In genomic region chr9:128910906-128911305, GRCh38 we compare ENCODE assay signal across 11 cellular contexts. TPM values are rescaled to one million over a fixed set of nuclear protein-coding genes. Genes with fewer than 3 reads are reported as not detected.
DNase-seq lines count a peak whose midpoint lies in the region; ATAC-seq and TF ChIP-seq lines count a peak whose summit lies in the region.
"Had no signal": no experiment of that assay in that cellular context is flagged by ENCODE, and none has a peak within 500 bp of the region (broad histone marks: within the 10 kb centered on the region; RNA-seq: fewer than 3 reads in every experiment).

No MANE protein-coding gene starts in this region.

- POLR2A ChIA-PET in naive thymus-derived CD8-positive, alpha-beta T cell (lab: Charles Lee): interaction anchor here (1.2 kb wide), 1 partner anchor 10 kb away, joined by 3 read pairs; no protein-coding TSS in a partner anchor

- ATAC-seq in left cardiac atrium: no peak
- ATAC-seq in naive thymus-derived CD8-positive, alpha-beta T cell: peak in 1 of 2 donors; percentile 28
- ATAC-seq in GM19351 (IDR thresholded peaks at IDR 0.05; ENCODE audit: unreplicated experiment): no peak

- H3K27me3 ChIP-seq in cardiac muscle cell: no peaks in the 10 kb centered on the region

- no peaks in the 10 kb centered on the region for H3K27me3 Mint-ChIP-seq in naive thymus-derived CD8-positive, alpha-beta T cell

- no peaks in the 10 kb centered on the region for H3K9me3 ChIP-seq in cardiac muscle cell (ENCODE audit: low read depth)

- peak overlapping the region; percentile 51 to 93 (median 73) for H3K27ac Mint-ChIP-seq in naive thymus-derived CD8-positive, alpha-beta T cell

- H3K4me3 ChIP-seq in cardiac muscle cell: no peak overlapping the region

- H3K4me3 Mint-ChIP-seq in naive thymus-derived CD8-positive, alpha-beta T cell: peak overlapping the region in 5 of 10 donors; percentile 31 to 48 (median 33)

- H3K27ac ChIP-seq in cardiac muscle cell: peak overlapping the region; percentile 72

- peaks cover 11% of the 10 kb centered on the region for H3K36me3 ChIP-seq in cardiac muscle cell

- TF ChIP-seq CTCF in cardiac muscle cell (IDR thresholded peaks at IDR 0.05; ENCODE audit: low read depth, low read length): no peak
- no peak for TF ChIP-seq CTCF in GM20000 (IDR thresholded peaks at IDR 0.05; ENCODE audit: extremely low read depth, missing control alignments)

- H3K4me1 Mint-ChIP-seq in naive thymus-derived CD8-positive, alpha-beta T cell: peaks cover 28 to 67% (median 44%) of the 10 kb centered on the region in 4 donors

- DNase-seq in cardiac muscle cell (ENCODE audit: low read depth in 1 of 2, low spot score in 1 of 2) (no peak), left cardiac atrium (no peak), ecto neural progenitor cell (ENCODE audit: low spot score) (peak; percentile 34), GM20000 (ENCODE audit: low spot score) (no peak), SKM-1 (lab: John Stamatoyannopoulos, UW; ENCODE audit: unreplicated experiment) (no peak), SW 1271 (lab: John Stamatoyannopoulos, UW) (no peak)
- no peak for DNase-seq in naive thymus-derived CD8-positive, alpha-beta T cell
- DNase-seq: activated effector memory CD4-positive, alpha-beta T cell treated with anti-CD3 and anti-CD28 coated beads, Interleukin-2, amount 50 U/mL, for 16 hours; NCI-H82; stimulated activated CD4-positive, alpha-beta T cell treated with anti-CD3 and anti-CD28 coated beads, Interleukin-2, amount 100 ng/mL, for 24 hours had no signal

- H3K4me1 ChIP-seq in cardiac muscle cell (ENCODE audit: low read depth): peaks cover 13% of the 10 kb centered on the region

- intact Hi-C loops in left cardiac atrium (cut with DNase I): no loop called here

- peaks cover 0 to 44% (median 24%) of the 10 kb centered on the region in 3 donors for H3K36me3 Mint-ChIP-seq in naive thymus-derived CD8-positive, alpha-beta T cell

- no peaks in the 10 kb centered on the region for H3K9me3 Mint-ChIP-seq in naive thymus-derived CD8-positive, alpha-beta T cell

RNA-seq across cellular contexts. Expression of gene PHYHD1, which starts 9.9 kb away (rescaled TPM):
- 25.3 and 36.6 TPM in 2 replicates for total RNA-seq in cardiac muscle cell
- 40.8 and 43.8 TPM in 2 replicates for polyA plus RNA-seq in cardiac muscle cell
- 10 to 100 TPM; 21.4 to 28.2 TPM for total RNA-seq in left cardiac atrium
- total RNA-seq in naive thymus-derived CD8-positive, alpha-beta T cell: 1 to 10 TPM; 6.9 to 8.2 TPM
- polyA plus RNA-seq in naive thymus-derived CD8-positive, alpha-beta T cell: 1 to 10 TPM; 2.6 to 7.4 (median 6.2) TPM

RNA-seq across cellular contexts. Expression of gene LRRC8A, which starts 29.0 kb away (rescaled TPM):
- total RNA-seq in cardiac muscle cell: 48.1 and 55.8 TPM in 2 replicates
- polyA plus RNA-seq in cardiac muscle cell: 28.6 and 31.6 TPM in 2 replicates
- total RNA-seq in left cardiac atrium: 10 to 100 TPM; 23.7 to 47.8 TPM
- 10 to 100 TPM; 27.5 to 29.4 TPM for total RNA-seq in naive thymus-derived CD8-positive, alpha-beta T cell
- polyA plus RNA-seq in naive thymus-derived CD8-positive, alpha-beta T cell: 10 to 100 TPM; 17.4 to 36.7 (median 22.1) TPM

RNA-seq across cellular contexts. Expression of gene KYAT1, which starts 29.2 kb away (rescaled TPM):
- total RNA-seq in cardiac muscle cell (23.3 and 25.0 TPM in 2 replicates), left cardiac atrium (10 to 100 TPM; 10.4 to 10.8 TPM)
- 21.8 and 36.9 TPM in 2 replicates for polyA plus RNA-seq in cardiac muscle cell
- 10 to 100 TPM; 15.1 to 15.9 TPM for total RNA-seq in naive thymus-derived CD8-positive, alpha-beta T cell
- polyA plus RNA-seq in naive thymus-derived CD8-positive, alpha-beta T cell: 10 to 100 TPM in 2 of 3 donors, 1 to 10 TPM in 1; 9.3 to 10.8 (median 10.4) TPM

RNA-seq across cellular contexts. Expression of gene DOLK, which starts 36.5 kb away (rescaled TPM):
- total RNA-seq in cardiac muscle cell (21.0 and 32.2 TPM in 2 replicates), left cardiac atrium (10 to 100 TPM in 1 of 2 donors, 1 to 10 TPM in 1; 9.3 to 11.3 TPM)
- 33.3 and 37.1 TPM in 2 replicates for polyA plus RNA-seq in cardiac muscle cell
- total RNA-seq in naive thymus-derived CD8-positive, alpha-beta T cell: 10 to 100 TPM; 10.3 to 11.1 TPM
- 1 to 10 TPM; 9.0 to 9.2 (median 9.1) TPM for polyA plus RNA-seq in naive thymus-derived CD8-positive, alpha-beta T cell

RNA-seq across cellular contexts. Expression of gene NUP188, which starts 36.6 kb away (rescaled TPM):
- 50.8 and 52.0 TPM in 2 replicates for total RNA-seq in cardiac muscle cell
- 35.8 and 38.9 TPM in 2 replicates for polyA plus RNA-seq in cardiac muscle cell
- total RNA-seq in left cardiac atrium: 10 to 100 TPM; 14.8 to 30.0 TPM
- total RNA-seq in naive thymus-derived CD8-positive, alpha-beta T cell: 10 to 100 TPM; 68.8 to 79.6 TPM
- 10 to 100 TPM; 21.9 to 36.8 (median 29.8) TPM for polyA plus RNA-seq in naive thymus-derived CD8-positive, alpha-beta T cell
